Comparison of ENCODE assay signal across 20 cellular contexts in the genomic region with DNA sequence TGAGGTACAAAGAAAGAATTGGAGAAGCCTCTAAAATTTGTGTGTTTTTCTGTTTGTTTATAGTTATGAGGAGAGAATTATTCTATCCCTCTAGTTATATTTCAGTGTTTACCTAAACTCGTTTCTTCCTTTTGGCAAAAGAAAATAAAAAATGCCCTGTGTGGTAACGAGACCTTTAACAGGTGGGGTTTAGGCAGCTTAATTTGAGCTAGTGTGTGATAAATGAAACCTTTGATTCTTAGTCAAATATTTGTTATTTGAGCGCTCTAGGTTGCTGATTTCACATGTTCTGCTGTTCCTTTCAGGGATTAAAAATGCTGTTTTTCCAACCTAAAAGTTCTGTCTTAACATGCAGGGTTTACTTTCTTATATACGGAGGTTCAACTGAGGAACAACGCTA.
"Had no signal": no experiment of that assay in that cellular context is flagged by ENCODE, and none has a peak within 500 bp of the region (broad histone marks: within the 10 kb centered on the region; RNA-seq: fewer than 3 reads in every experiment).

No MANE protein-coding gene starts in this region.

- ATAC-seq: activated CD8-positive, alpha-beta memory T cell treated with anti-CD3 and anti-CD28 coated beads, Interleukin-2, amount 10 ng/mL, durations not matched to agents 7 days and 5 days; activated CD8-positive, alpha-beta T cell treated with anti-CD3 and anti-CD28 coated beads for 36 hours; natural killer cell treated with Interleukin-12 subunit alpha and Interleukin-12 subunit beta and Interleukin-15 and Interleukin-18, amount 100 ng/mL, for 72 hours had no signal

- H3K27ac ChIP-seq: cardiac muscle cell, neutrophil, parathyroid adenoma, thyroid gland, upper lobe of right lung had no signal

- H3K27me3 ChIP-seq: cardiac muscle cell, neutrophil, thyroid gland, upper lobe of right lung had no signal

- H3K4me1 ChIP-seq: upper lobe of right lung had no signal

- DNase-seq: activated CD4-positive, alpha-beta T cell treated with anti-CD3 and anti-CD28 coated beads, Interleukin-2, amount 10 ng/mL, durations not matched to agents 7 days and 5 days; activated CD4-positive, CD25-positive, alpha-beta regulatory T cell treated with anti-CD3 and anti-CD28 coated beads, Interleukin-2, amount 50 U/mL, for 72 hours; activated CD8-positive, alpha-beta memory T cell treated with anti-CD3 and anti-CD28 coated beads, Interleukin-2, amount 10 ng/mL, durations not matched to agents 7 days and 5 days; activated CD8-positive, alpha-beta T cell treated with anti-CD3 and anti-CD28 coated beads for 36 hours; activated naive CD4-positive, alpha-beta T cell; activated naive CD8-positive, alpha-beta T cell treated with anti-CD3 and anti-CD28 coated beads for 36 hours; activated T-cell treated with anti-CD3 and anti-CD28 coated beads for 4 hours; amniotic stem cell; left ventricle myocardium inferior; small intestine; stimulated activated CD4-positive, alpha-beta T cell treated with anti-CD3 and anti-CD28 coated beads, Interleukin-2, amount 100 ng/mL, for 48 hours; stimulated activated CD8-positive, alpha-beta memory T cell treated with anti-CD3 and anti-CD28 coated beads, Interleukin-4, amount 100 ng/mL, for 48 hours; stimulated activated naive CD4-positive, alpha-beta T cell; upper lobe of right lung had no signal

- H3K9me3 Mint-ChIP-seq: activated CD4-positive, alpha-beta T cell treated with anti-CD3 and anti-CD28 coated beads, Interleukin-2, amount 10 ng/mL, durations not matched to agents 7 days and 5 days; activated CD8-positive, alpha-beta T cell treated with anti-CD3 and anti-CD28 coated beads for 36 hours; activated naive CD8-positive, alpha-beta T cell treated with anti-CD3 and anti-CD28 coated beads for 36 hours; natural killer cell treated with Interleukin-12 subunit alpha and Interleukin-12 subunit beta and Interleukin-15 and Interleukin-18, amount 100 ng/mL, for 72 hours; T-helper 1 cell treated with Interleukin-12 subunit alpha and Interleukin-12 subunit beta and Interleukin-4 antibody, amounts not matched to agents 30 μg/mL and 1 μg/mL, for 36 hours had no signal

- H3K27ac Mint-ChIP-seq: activated CD4-positive, alpha-beta T cell treated with anti-CD3 and anti-CD28 coated beads, Interleukin-2, amount 10 ng/mL, durations not matched to agents 7 days and 5 days; activated CD8-positive, alpha-beta memory T cell treated with anti-CD3 and anti-CD28 coated beads, Interleukin-2, amount 10 ng/mL, durations not matched to agents 7 days and 5 days; activated CD8-positive, alpha-beta T cell treated with anti-CD3 and anti-CD28 coated beads for 36 hours; activated naive CD8-positive, alpha-beta T cell treated with anti-CD3 and anti-CD28 coated beads for 36 hours; natural killer cell treated with Interleukin-12 subunit alpha and Interleukin-12 subunit beta and Interleukin-15 and Interleukin-18, amount 100 ng/mL, for 72 hours; T-helper 1 cell treated with Interleukin-12 subunit alpha and Interleukin-12 subunit beta and Interleukin-4 antibody, amounts not matched to agents 30 μg/mL and 1 μg/mL, for 36 hours had no signal

- H3K4me3 Mint-ChIP-seq: activated CD4-positive, alpha-beta T cell treated with anti-CD3 and anti-CD28 coated beads, Interleukin-2, amount 10 ng/mL, durations not matched to agents 7 days and 5 days; activated CD8-positive, alpha-beta memory T cell treated with anti-CD3 and anti-CD28 coated beads, Interleukin-2, amount 10 ng/mL, durations not matched to agents 7 days and 5 days; activated CD8-positive, alpha-beta T cell treated with anti-CD3 and anti-CD28 coated beads for 36 hours; activated naive CD8-positive, alpha-beta T cell treated with anti-CD3 and anti-CD28 coated beads for 36 hours; natural killer cell treated with Interleukin-12 subunit alpha and Interleukin-12 subunit beta and Interleukin-15 and Interleukin-18, amount 100 ng/mL, for 72 hours; T-helper 1 cell treated with Interleukin-12 subunit alpha and Interleukin-12 subunit beta and Interleukin-4 antibody, amounts not matched to agents 30 μg/mL and 1 μg/mL, for 36 hours had no signal

- H3K9me3 ChIP-seq: left ventricle myocardium inferior, neutrophil, thyroid gland, upper lobe of right lung had no signal

- FAIRE-seq: small intestine had no signal

- H3K4me3 ChIP-seq: cardiac muscle cell, left ventricle myocardium inferior, thyroid gland, upper lobe of right lung had no signal

- H3K27me3 Mint-ChIP-seq: activated CD4-positive, alpha-beta T cell treated with anti-CD3 and anti-CD28 coated beads, Interleukin-2, amount 10 ng/mL, durations not matched to agents 7 days and 5 days; activated CD8-positive, alpha-beta memory T cell treated with anti-CD3 and anti-CD28 coated beads, Interleukin-2, amount 10 ng/mL, durations not matched to agents 7 days and 5 days; activated CD8-positive, alpha-beta T cell treated with anti-CD3 and anti-CD28 coated beads for 36 hours; activated naive CD8-positive, alpha-beta T cell treated with anti-CD3 and anti-CD28 coated beads for 36 hours; natural killer cell treated with Interleukin-12 subunit alpha and Interleukin-12 subunit beta and Interleukin-15 and Interleukin-18, amount 100 ng/mL, for 72 hours had no signal
